Comparison of ENCODE assay signal across 8 cellular contexts in genomic region chr9:99819484-99820329, GRCh38. TPM values are rescaled to one million over a fixed set of nuclear protein-coding genes. Genes with fewer than 3 reads are reported as not detected.
A peak's percentile ranks its signal among the peaks of the same experiment; 100 is the strongest.
DNase-seq lines count a peak whose midpoint lies in the region; ATAC-seq, FAIRE-seq and TF ChIP-seq lines count a peak whose summit lies in the region.

No MANE protein-coding gene starts in this region.

- 0% methylated on average over 89 of the region's 114 CpGs for WGBS in prostate gland
- under 1% methylated on average over 114 of the region's 114 CpGs for WGBS in urinary bladder

- no peaks in the 10 kb centered on the region for H3K36me3 ChIP-seq in prostate gland
- H3K36me3 ChIP-seq in urinary bladder (ENCODE audit: insufficient read depth): no peaks in the 10 kb centered on the region

- peaks cover 8% of the 10 kb centered on the region for H3K4me1 ChIP-seq in prostate gland (replicated peaks)
- H3K4me1 ChIP-seq in urinary bladder (ENCODE audit: insufficient read depth): no peaks in the 10 kb centered on the region

- ATAC-seq in HG02840 (IDR thresholded peaks at IDR 0.05; ENCODE audit: low FRiP score, unreplicated experiment): peak; percentile 49
- peak; percentile 70 to 76 for ATAC-seq in left cardiac atrium

- TF ChIP-seq CTCF in prostate gland (IDR thresholded peaks at IDR 0.05): peak in 1 of 4 experiments; percentile 20

- peak overlapping the region; percentile 76 to 77 for H3K4me3 ChIP-seq in prostate gland
- H3K4me3 ChIP-seq in urinary bladder (ENCODE audit: low read depth, low read length): peak overlapping the region; percentile 64

- peak overlapping the region; percentile 97 to 98 for H3K27ac ChIP-seq in prostate gland
- H3K27ac ChIP-seq in urinary bladder (ENCODE audit: low read depth): peak overlapping the region; percentile 99

- TF ChIP-seq POLR2A in GM12892 (IDR thresholded peaks at IDR 0.05; ENCODE audit: low read depth, low read length) (peak; percentile 95), prostate gland (IDR thresholded peaks at IDR 0.05) (peak; percentile 67)

- H3K9me3 ChIP-seq in prostate gland: no peaks in the 10 kb centered on the region

- H3K27me3 ChIP-seq in prostate gland (replicated peaks; ENCODE audit: insufficient read depth): no peaks in the 10 kb centered on the region

- intact Hi-C loops in left cardiac atrium (cut with DNase I) (loop anchor here in 1 of 2 donors (2.0 kb wide), 2 partner anchors 369 to 463 kb away; no protein-coding TSS in a partner anchor), prostate gland (cut with DNase I) (loop anchor here (2.0 to 10.0 kb wide), 7 partner anchors 87 to 715 kb away; partner anchors contain the start of genes ALG2, ERP44, INVS and SEC61B)

- FAIRE-seq in GM12892 (lab: Jason Lieb, UNC): peak; percentile 90

- DNase-seq in GM12892 (ENCODE audit: insufficient read length) (peak; percentile 71), NCI-H1436 (lab: John Stamatoyannopoulos, UW) (peak; percentile 79), T follicular helper cell (ENCODE audit: low read depth) (peak; percentile 93), amniotic epithelial cell (ENCODE audit: low read depth) (peak; percentile 92), left cardiac atrium (peak; percentile 96), prostate gland (ENCODE audit: low spot score) (peak; percentile 85)

RNA-seq across cellular contexts. Expression of gene NR4A3, which starts 2.0 kb away (rescaled TPM):
- polyA plus RNA-seq in GM12892 (2012; ENCODE audit: missing spikeins): 2.1 TPM
- 10 to 100 TPM; 38.6 to 92.1 TPM for total RNA-seq in left cardiac atrium
- total RNA-seq in prostate gland: 1 to 10 TPM in 1 of 2 donors, under 1 TPM in 1; 0.64 to 1.1 TPM
- total RNA-seq in urinary bladder: 4.7 TPM
- 4.8 TPM for polyA plus RNA-seq in urinary bladder

Comparison
In these comparisons a context has a peak if more than half of its experiments do, and no peak if none do; other contexts are left out.
1. Peak in every context shown above with its lines: DNase-seq, ATAC-seq, H3K4me3 ChIP-seq and H3K27ac ChIP-seq.